Comparison of ENCODE assay signal across 16 cellular contexts in the genomic region with DNA sequence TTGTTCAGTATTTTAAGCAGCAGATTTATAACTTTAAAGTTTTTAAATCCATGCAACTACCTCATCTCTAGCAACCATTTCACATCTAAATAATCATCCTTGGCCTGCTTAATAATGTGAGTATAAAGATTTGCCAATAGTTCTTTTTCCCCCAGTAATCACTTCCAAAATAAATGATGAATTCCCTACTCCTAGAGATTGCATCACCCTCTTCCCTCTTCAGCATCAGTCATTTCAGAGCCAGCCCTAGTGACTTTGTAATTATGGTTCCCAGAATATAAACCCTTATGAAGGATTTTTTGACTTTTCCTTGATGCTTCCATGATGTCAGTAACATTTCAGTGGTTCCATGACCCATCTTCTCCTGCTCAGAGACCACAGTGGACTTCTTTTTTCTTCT. TPM values are rescaled to one million over a fixed set of nuclear protein-coding genes. Genes with fewer than 3 reads are reported as not detected.
A peak's percentile ranks its signal among the peaks of the same experiment; 100 is the strongest.
DNase-seq lines count a peak whose midpoint lies in the region; ATAC-seq and TF ChIP-seq lines count a peak whose summit lies in the region.
"Had no signal": no experiment of that assay in that cellular context is flagged by ENCODE, and none has a peak within 500 bp of the region (broad histone marks: within the 10 kb centered on the region; RNA-seq: fewer than 3 reads in every experiment).

No MANE protein-coding gene starts in this region.

- peaks cover 21% of the 10 kb centered on the region for H3K4me1 Mint-ChIP-seq in chondrocyte (ENCODE audit: low read depth)

- TF ChIP-seq CTCF in chondrocyte (IDR thresholded peaks at IDR 0.05) (no peak), right atrium auricular region (IDR thresholded peaks at IDR 0.05) (no peak), PC-3 (conservative IDR thresholded peaks at IDR 0.05; ENCODE audit: low read depth, low read length) (no peak)

- H3K27ac ChIP-seq in GM23248 (peak overlapping the region; percentile 36), right atrium auricular region (peak overlapping the region; percentile 68 to 80), subcutaneous abdominal adipose tissue (ENCODE audit: low read depth, low read length) (peak overlapping the region; percentile 71), PC-3 (ENCODE audit: low read length) (no peak overlapping the region)
- H3K27ac ChIP-seq: neutrophil, VCaP had no signal

- POLR2A ChIA-PET in PC-3 (lab: Charles Lee; ENCODE audit: unreplicated experiment) = no interaction called here

- H3K9ac ChIP-seq in GM23248 (no peak overlapping the region), subcutaneous abdominal adipose tissue (ENCODE audit: low read length in 5 of 5) (no peak overlapping the region), PC-3 (ENCODE audit: low read length) (no peak overlapping the region)

- H2AFZ ChIP-seq in GM23248 = peak overlapping the region; percentile 30
- H2AFZ ChIP-seq in PC-3 (ENCODE audit: low read length) = no peak overlapping the region

- H3K4me3 ChIP-seq in GM23248 (no peak overlapping the region), right atrium auricular region (no peak overlapping the region), subcutaneous abdominal adipose tissue (ENCODE audit: low read depth in 1 of 5, low read length in 5 of 5) (no peak overlapping the region), PC-3 (ENCODE audit: low read length) (no peak overlapping the region)

- H3K36me3 ChIP-seq in GM23248 (ENCODE audit: low read depth) = no peaks in the 10 kb centered on the region
- no peaks in the 10 kb centered on the region for H3K36me3 ChIP-seq in right atrium auricular region
- H3K36me3 ChIP-seq in subcutaneous abdominal adipose tissue (ENCODE audit: control insufficient read depth in 5 of 5, insufficient read depth in 5 of 5, low read length in 5 of 5) = peaks cover 0 to 4% (median 0%) of the 10 kb centered on the region in 5 donors
- peaks cover 19% of the 10 kb centered on the region for H3K36me3 ChIP-seq in PC-3 (ENCODE audit: low read depth, low read length)
- H3K36me3 ChIP-seq: neutrophil had no signal

- no peak overlapping the region for H3K4me3 Mint-ChIP-seq in chondrocyte (ENCODE audit: unreplicated experiment)
- H3K4me3 Mint-ChIP-seq: activated CD8-positive, alpha-beta T cell treated with anti-CD3 and anti-CD28 coated beads, Interleukin-2, amount 10 ng/mL, durations not matched to agents 7 days and 5 days; CD4-positive, CD25-positive, alpha-beta regulatory T cell; IgD-negative memory B cell had no signal

- H3K79me2 ChIP-seq in GM23248 (ENCODE audit: insufficient read depth) = no peaks in the 10 kb centered on the region
- H3K79me2 ChIP-seq in PC-3 (ENCODE audit: low read length) = no peaks in the 10 kb centered on the region

- peak overlapping the region; percentile 8 for H3K27ac Mint-ChIP-seq in chondrocyte (ENCODE audit: unreplicated experiment)
- H3K27ac Mint-ChIP-seq: activated CD8-positive, alpha-beta T cell treated with anti-CD3 and anti-CD28 coated beads, Interleukin-2, amount 10 ng/mL, durations not matched to agents 7 days and 5 days; IgD-negative memory B cell had no signal

- H3K9me2 ChIP-seq in GM23248 (ENCODE audit: insufficient read depth) = no peaks in the 10 kb centered on the region
- no peaks in the 10 kb centered on the region for H3K9me2 ChIP-seq in PC-3 (replicated peaks; ENCODE audit: low read length)

- H3K27me3 Mint-ChIP-seq in chondrocyte (ENCODE audit: low read depth) = no peaks in the 10 kb centered on the region
- H3K27me3 Mint-ChIP-seq: CD4-positive, CD25-positive, alpha-beta regulatory T cell; IgD-negative memory B cell had no signal

- H3K27me3 ChIP-seq in GM23248 (replicated peaks; ENCODE audit: insufficient read depth) (no peaks in the 10 kb centered on the region), right atrium auricular region (no peaks in the 10 kb centered on the region), subcutaneous abdominal adipose tissue (ENCODE audit: control insufficient read depth in 5 of 5, insufficient read depth in 4 of 5, low read length in 5 of 5) (no peaks in the 10 kb centered on the region), PC-3 (ENCODE audit: low read length) (no peaks in the 10 kb centered on the region)
- H3K27me3 ChIP-seq: neutrophil had no signal

- no TSS peak for BruUV-seq in PC-3 (replicated peaks; lab: Mats Ljungman, UMichigan)

- H3K4me1 ChIP-seq in GM23248 (ENCODE audit: insufficient read depth) = peaks cover 11% of the 10 kb centered on the region
- peaks cover 0 to 14% of the 10 kb centered on the region in 2 donors for H3K4me1 ChIP-seq in right atrium auricular region
- H3K4me1 ChIP-seq in subcutaneous abdominal adipose tissue (ENCODE audit: control insufficient read depth in 5 of 5, insufficient read depth in 5 of 5, low read length in 5 of 5) = peaks cover 0 to 8% (median 4%) of the 10 kb centered on the region in 5 donors
- no peaks in the 10 kb centered on the region for H3K4me1 ChIP-seq in PC-3 (ENCODE audit: insufficient read depth, low read length)

- intact Hi-C loops in PC-3 (cut with micrococcal nuclease) = no loop called here

- in situ Hi-C loops in GM23248 (cut with MboI) = no loop called here

- peak; percentile 71 for DNase-seq in GM23248
- no peak for DNase-seq in chondrocyte (ENCODE audit: low spot score)
- no peak for DNase-seq in right atrium auricular region (ENCODE audit: low spot score)
- DNase-seq in NCI-H748 treated with DMSO at 0.1 percent for 48 hours (lab: John Stamatoyannopoulos, UW) = no peak
- DNase-seq in PC-3 = no peak
- DNase-seq in NCI-H446 (lab: John Stamatoyannopoulos, UW) = no peak
- DNase-seq: activated CD8-positive, alpha-beta T cell treated with anti-CD3 and anti-CD28 coated beads, Interleukin-2, amount 10 ng/mL, durations not matched to agents 7 days and 5 days; activated effector memory CD4-positive, alpha-beta T cell treated with anti-CD3 and anti-CD28 coated beads, Interleukin-2, amount 50 U/mL, for 16 hours; caudate nucleus; CD4-positive, CD25-positive, alpha-beta regulatory T cell; NCI-H1092 treated with DMSO at 0.1 percent for 48 hours had no signal

- H3K4me2 ChIP-seq in GM23248 (ENCODE audit: unreplicated experiment) = no peak overlapping the region
- no peak overlapping the region for H3K4me2 ChIP-seq in PC-3 (ENCODE audit: low read length)

- H3F3A ChIP-seq in GM23248 (ENCODE audit: insufficient read depth) = peaks cover 12% of the 10 kb centered on the region; the same call in 1 of the 2 replicates
- H3F3A ChIP-seq in PC-3 (ENCODE audit: low read length, unreplicated experiment) = no peaks in the 10 kb centered on the region

- H4K20me1 ChIP-seq in GM23248 (ENCODE audit: insufficient read depth) (no peaks in the 10 kb centered on the region), PC-3 (ENCODE audit: low read length) (no peaks in the 10 kb centered on the region)

- ATAC-seq in PC-3 (no peak), GM18868 (IDR thresholded peaks at IDR 0.05; ENCODE audit: unreplicated experiment) (no peak)
- ATAC-seq: activated CD8-positive, alpha-beta T cell treated with anti-CD3 and anti-CD28 coated beads, Interleukin-2, amount 10 ng/mL, durations not matched to agents 7 days and 5 days had no signal

- H3K9me3 Mint-ChIP-seq in chondrocyte (ENCODE audit: low read depth) = peaks cover 10% of the 10 kb centered on the region

- no peaks in the 10 kb centered on the region for H3K9me3 ChIP-seq in GM23248 (ENCODE audit: low read depth)
- H3K9me3 ChIP-seq in right atrium auricular region = peaks cover 0 to 8% of the 10 kb centered on the region in 2 donors
- peaks cover 2 to 7% (median 5%) of the 10 kb centered on the region in 5 donors for H3K9me3 ChIP-seq in subcutaneous abdominal adipose tissue (ENCODE audit: control insufficient read depth in 5 of 5, low read length in 5 of 5)
- peaks cover 7% of the 10 kb centered on the region for H3K9me3 ChIP-seq in PC-3 (ENCODE audit: low read length)
- H3K9me3 ChIP-seq: neutrophil had no signal

- peaks cover 20% of the 10 kb centered on the region for H3K36me3 Mint-ChIP-seq in chondrocyte (ENCODE audit: low read depth)

- CTCF ChIA-PET in PC-3 (lab: Charles Lee) = no interaction called here

RNA-seq across cellular contexts. Expression of a gene that starts 36.3 kb away (rescaled TPM):
- 45.0 and 48.2 TPM in 2 replicates for total RNA-seq in GM23248 (2014; rRNA removed; shearing (Covaris generic))
- 60.9 and 66.3 TPM in 2 replicates for polyA plus RNA-seq in GM23248 (2016; fragmentation: Nextera tagmentation; extraction: Ambion mirVana)
- 61.9 to 122 TPM (median 119 TPM) in 3 replicates for total RNA-seq in chondrocyte
- total RNA-seq in right atrium auricular region = 100 to 1,000 TPM in 1 of 2 donors, 10 to 100 TPM in 1; 97.0 to 112 TPM
- not detected in 2 replicates for total RNA-seq in PC-3 (2014; rRNA removed)

Comparison
In these comparisons a context has a peak if more than half of its experiments do, and no peak if none do; other contexts are left out.
1. RNA of a gene that starts 36.3 kb away (total RNA-seq): 61.9 to 122 TPM in chondrocyte, 97.0 to 112 TPM in right atrium auricular region and 45.0 to 48.2 TPM in GM23248; not detected in PC-3; every median in the first group is over 10 times any median in the second.